In genomic region chr19:55573929-55574328, GRCh38 we compare ENCODE assay signal across 14 cellular contexts. TPM values are rescaled to one million over a fixed set of nuclear protein-coding genes. Genes with fewer than 3 reads are reported as not detected.
"Had no signal": no experiment of that assay in that cellular context is flagged by ENCODE, and none has a peak within 500 bp of the region (broad histone marks: within the 10 kb centered on the region; RNA-seq: fewer than 3 reads in every experiment).

No MANE protein-coding gene starts in this region.

RNA-seq across cellular contexts. Expression of gene SBK3, which starts 28.6 kb away (rescaled TPM):
- total RNA-seq: activated B cell treated with CpG ODN at 0.5 μM for 24 hours; activated CD4-positive, alpha-beta memory T cell treated with anti-CD3 and anti-CD28 coated beads for 36 hours; activated CD4-positive, alpha-beta memory T cell treated with anti-CD3 and anti-CD28 coated beads, Interleukin-2, amount 10 ng/mL, durations not matched to agents 7 days and 5 days; activated CD4-positive, alpha-beta T cell treated with anti-CD3 and anti-CD28 coated beads for 36 hours; activated CD4-positive, alpha-beta T cell treated with anti-CD3 and anti-CD28 coated beads, Interleukin-2, amount 10 ng/mL, durations not matched to agents 24 days and 14 days; activated CD4-positive, alpha-beta T cell treated with anti-CD3 and anti-CD28 coated beads, Interleukin-2, amount 10 ng/mL, durations not matched to agents 7 days and 5 days; activated CD8-positive, alpha-beta memory T cell treated with anti-CD3 and anti-CD28 coated beads for 36 hours; activated CD8-positive, alpha-beta memory T cell treated with anti-CD3 and anti-CD28 coated beads, Interleukin-2, amount 10 ng/mL, durations not matched to agents 7 days and 5 days; activated CD8-positive, alpha-beta T cell treated with anti-CD3 and anti-CD28 coated beads for 36 hours; activated CD8-positive, alpha-beta T cell treated with anti-CD3 and anti-CD28 coated beads, Interleukin-2, amount 10 ng/mL, durations not matched to agents 7 days and 5 days; T-cell; T-helper 1 cell treated with Interleukin-12 subunit alpha and Interleukin-12 subunit beta and Interleukin-4 antibody, amounts not matched to agents 30 ng/mL and 1 ng/mL, for 36 hours; T-helper 17 cell; T-helper 2 cell treated with Interferon-gamma antibody and Interleukin-4, amounts not matched to agents 100 ng/mL and 5 ng/mL, for 36 hours had no signal
